Comparison of ENCODE assay signal across 17 cellular contexts in genomic region chr22:37174964-37175363, GRCh38. TPM values are rescaled to one million over a fixed set of nuclear protein-coding genes. Genes with fewer than 3 reads are reported as not detected.
"Had no signal": no experiment of that assay in that cellular context is flagged by ENCODE, and none has a peak within 500 bp of the region (broad histone marks: within the 10 kb centered on the region; RNA-seq: fewer than 3 reads in every experiment).

No MANE protein-coding gene starts in this region.

- DNase-seq: activated CD4-positive, alpha-beta T cell treated with anti-CD3 and anti-CD28 coated beads, Interleukin-2, amount 10 ng/mL, durations not matched to agents 24 days and 14 days; activated CD8-positive, alpha-beta T cell treated with anti-CD3 and anti-CD28 coated beads for 36 hours; activated naive CD4-positive, alpha-beta T cell treated with anti-CD3 and anti-CD28 coated beads for 36 hours; activated T-cell treated with anti-CD3 and anti-CD28 coated beads, Interleukin-2, amount 50 U/mL, for 4 hours; amniotic stem cell; foreskin melanocyte; left ventricle myocardium inferior; stimulated activated CD4-positive, alpha-beta T cell treated with anti-CD3 and anti-CD28 coated beads, Interleukin-4, amount 100 ng/mL, for 1 hour; stimulated activated naive CD8-positive, alpha-beta T cell treated with anti-CD3 and anti-CD28 coated beads, Interleukin-15, amount 100 ng/mL, for 72 hours; transverse colon had no signal

- ATAC-seq: activated CD8-positive, alpha-beta T cell treated with anti-CD3 and anti-CD28 coated beads for 36 hours; activated T-cell treated with anti-CD3 and anti-CD28 coated beads, Interleukin-2, amount 50 U/mL, for 4 hours; right lobe of liver; stimulated activated naive CD8-positive, alpha-beta T cell treated with anti-CD3 and anti-CD28 coated beads, Interleukin-15, amount 100 ng/mL, for 72 hours; T-cell had no signal

- H3K27me3 Mint-ChIP-seq: activated CD8-positive, alpha-beta T cell treated with anti-CD3 and anti-CD28 coated beads for 36 hours; stimulated activated naive CD8-positive, alpha-beta T cell treated with anti-CD3 and anti-CD28 coated beads, Interleukin-15, amount 100 ng/mL, for 72 hours had no signal

- H3K27ac Mint-ChIP-seq: activated CD4-positive, alpha-beta T cell treated with anti-CD3 and anti-CD28 coated beads, Interleukin-2, amount 10 ng/mL, durations not matched to agents 24 days and 14 days; activated CD8-positive, alpha-beta T cell treated with anti-CD3 and anti-CD28 coated beads for 36 hours; activated naive CD4-positive, alpha-beta T cell treated with anti-CD3 and anti-CD28 coated beads for 36 hours; memory B cell had no signal

- H3K4me3 Mint-ChIP-seq: activated CD4-positive, alpha-beta T cell treated with anti-CD3 and anti-CD28 coated beads, Interleukin-2, amount 10 ng/mL, durations not matched to agents 24 days and 14 days; activated CD8-positive, alpha-beta T cell treated with anti-CD3 and anti-CD28 coated beads for 36 hours; activated naive CD4-positive, alpha-beta T cell treated with anti-CD3 and anti-CD28 coated beads for 36 hours; activated T-cell treated with anti-CD3 and anti-CD28 coated beads, Interleukin-2, amount 50 U/mL, for 4 hours; memory B cell; stimulated activated naive CD8-positive, alpha-beta T cell treated with anti-CD3 and anti-CD28 coated beads, Interleukin-15, amount 100 ng/mL, for 72 hours; T-cell had no signal

- H3K36me3 Mint-ChIP-seq: memory B cell had no signal

- H3K9me3 Mint-ChIP-seq: activated CD4-positive, alpha-beta T cell treated with anti-CD3 and anti-CD28 coated beads, Interleukin-2, amount 10 ng/mL, durations not matched to agents 24 days and 14 days; activated CD8-positive, alpha-beta T cell treated with anti-CD3 and anti-CD28 coated beads for 36 hours; activated naive CD4-positive, alpha-beta T cell treated with anti-CD3 and anti-CD28 coated beads for 36 hours; activated T-cell treated with anti-CD3 and anti-CD28 coated beads, Interleukin-2, amount 50 U/mL, for 4 hours; memory B cell; stimulated activated naive CD8-positive, alpha-beta T cell treated with anti-CD3 and anti-CD28 coated beads, Interleukin-15, amount 100 ng/mL, for 72 hours; T-cell had no signal

RNA-seq across cellular contexts. Expression of gene SSTR3, which starts 37.3 kb away (rescaled TPM):
- total RNA-seq: epithelial cell of proximal tubule, left ventricle myocardium inferior, pulmonary artery endothelial cell, right lobe of liver, smooth muscle cell, suprapubic skin had no signal
